In genomic region chr1:155859234-155859829, GRCh38 we compare ENCODE assay signal across 8 cellular contexts. TPM values are rescaled to one million over a fixed set of nuclear protein-coding genes. Genes with fewer than 3 reads are reported as not detected.
DNase-seq lines count a peak whose midpoint lies in the region; ATAC-seq lines count a peak whose summit lies in the region.

A gene with protein sequence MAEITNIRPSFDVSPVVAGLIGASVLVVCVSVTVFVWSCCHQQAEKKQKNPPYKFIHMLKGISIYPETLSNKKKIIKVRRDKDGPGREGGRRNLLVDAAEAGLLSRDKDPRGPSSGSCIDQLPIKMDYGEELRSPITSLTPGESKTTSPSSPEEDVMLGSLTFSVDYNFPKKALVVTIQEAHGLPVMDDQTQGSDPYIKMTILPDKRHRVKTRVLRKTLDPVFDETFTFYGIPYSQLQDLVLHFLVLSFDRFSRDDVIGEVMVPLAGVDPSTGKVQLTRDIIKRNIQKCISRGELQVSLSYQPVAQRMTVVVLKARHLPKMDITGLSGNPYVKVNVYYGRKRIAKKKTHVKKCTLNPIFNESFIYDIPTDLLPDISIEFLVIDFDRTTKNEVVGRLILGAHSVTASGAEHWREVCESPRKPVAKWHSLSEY (plus strand): TSS chr1:155859567. CDS start chr1:155859762, 195 bp downstream.

- intact Hi-C loops in left colon (cut with DNase I, micrococcal nuclease), result no loop called here

- ATAC-seq in GM19397 (IDR thresholded peaks at IDR 0.05; ENCODE audit: unreplicated experiment) (peak; percentile 67), HG03565 (IDR thresholded peaks at IDR 0.05; ENCODE audit: unreplicated experiment) (peak; percentile 59), left colon (peak; percentile 88)

- DNase-seq in C1 segment of cervical spinal cord (lab: John Stamatoyannopoulos, UW) (peak; percentile 37 to 98 (median 90)), NCI-H82 (lab: John Stamatoyannopoulos, UW) (peak; percentile 100), dedifferentiated amniotic fluid mesenchymal stem cell (ENCODE audit: extremely low spot score) (peak; percentile 95), left colon (peak; percentile 95 to 97)
- DNase-seq in activated CD4-positive, alpha-beta T cell treated with anti-CD3 and anti-CD28 coated beads, Interleukin-2, amount 50 U/mL, for 4 hours, result peak; percentile 93 to 94
- DNase-seq in stimulated activated CD4-positive, alpha-beta T cell treated with anti-CD3 and anti-CD28 coated beads, Interleukin-1b, Interleukin-23, amount 100 ng/mL, for 4 hours (ENCODE audit: low read depth in 2 of 2), result peak; percentile 92 to 94

RNA-seq across cellular contexts. Expression of the gene that starts here (rescaled TPM):
- 1 to 10 TPM; 1.8 to 4.2 TPM for total RNA-seq in left colon

Comparison
In these comparisons a context has a peak if more than half of its experiments do, and no peak if none do; other contexts are left out.
1. Peak in every context shown above with its lines: DNase-seq and ATAC-seq.